ENCODE assay signal across 16 cellular contexts in the genomic region with DNA sequence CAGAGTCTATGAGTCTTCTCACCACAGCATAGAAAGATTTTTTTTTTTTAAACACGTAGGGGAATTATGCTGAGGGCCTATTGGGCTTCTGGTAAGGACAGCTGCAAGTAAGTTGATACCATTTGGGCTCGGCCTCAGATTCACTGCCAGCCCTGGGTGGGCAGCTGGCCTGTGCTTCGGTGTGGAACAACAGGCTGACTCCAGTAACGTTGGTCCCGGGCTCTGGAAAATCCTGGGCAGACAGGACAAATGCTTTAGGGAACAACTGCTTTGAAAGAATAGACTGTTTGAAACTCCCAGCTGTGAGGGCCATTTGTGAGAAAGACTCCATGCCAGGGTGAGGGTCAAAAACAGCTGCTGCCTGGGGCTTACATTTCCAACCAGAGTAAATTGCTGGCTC.
DNase-seq lines count a peak whose midpoint lies in the region; ATAC-seq and TF ChIP-seq lines count a peak whose summit lies in the region.
"Had no signal": no experiment of that assay in that cellular context is flagged by ENCODE, and none has a peak within 500 bp of the region (broad histone marks: within the 10 kb centered on the region; RNA-seq: fewer than 3 reads in every experiment).

No MANE protein-coding gene starts in this region.

- ATAC-seq in heart left ventricle (peak; percentile 81 to 98 (median 94)), GM18502 (IDR thresholded peaks at IDR 0.05; ENCODE audit: poor library complexity, unreplicated experiment) (no peak)
- ATAC-seq: stimulated activated naive B cell treated with anti-CD40 and anti-IgM and Interleukin-4, amounts not matched to agents 10 μg/mL and 1 μg/mL and 100 μg/mL, for 72 hours had no signal

- no peak overlapping the region for H4K8ac ChIP-seq in H9 (replicated peaks; ENCODE audit: insufficient read length, low read depth, low read length)

- H3K4me2 ChIP-seq in H9 (ENCODE audit: insufficient read depth, insufficient read length, low read length): no peak overlapping the region

- peaks cover 19 to 24% of the 10 kb centered on the region in 2 experiments for H3K4me1 Mint-ChIP-seq in H9

- no peaks in the 10 kb centered on the region for H3K9me3 ChIP-seq in H9 (ENCODE audit: control insufficient read depth, low read depth, low read length)
- no peaks in the 10 kb centered on the region for H3K9me3 ChIP-seq in SJCRH30 (replicated peaks)
- H3K9me3 ChIP-seq in heart left ventricle: no peaks in the 10 kb centered on the region

- H2BK120ac ChIP-seq in H9 (ENCODE audit: low read depth, low read length, poor library complexity, severe bottlenecking): no peak overlapping the region

- H3K14ac ChIP-seq in H9 (ENCODE audit: insufficient read depth, low read length): no peak overlapping the region

- H3K36me3 Mint-ChIP-seq in H9 (ENCODE audit: insufficient read depth in 1 of 3, low read depth in 3 of 3): no peaks in the 10 kb centered on the region
- H3K36me3 Mint-ChIP-seq: activated naive CD8-positive, alpha-beta T cell treated with anti-CD3 and anti-CD28 coated beads, Interleukin-2, amount 10 ng/mL, durations not matched to agents 7 days and 5 days had no signal

- no peaks in the 10 kb centered on the region for H4K20me1 ChIP-seq in H9 (ENCODE audit: control insufficient read depth, insufficient read depth, insufficient read length)

- no peak for TF ChIP-seq POLR2A in heart left ventricle (IDR thresholded peaks at IDR 0.05)

- no peak overlapping the region for H3K23ac ChIP-seq in H9 (ENCODE audit: insufficient read length, low read depth, low read length)

- no peak overlapping the region for H2BK5ac ChIP-seq in H9 (ENCODE audit: insufficient read length, low read length)

- no peak overlapping the region for H3K4me3 Mint-ChIP-seq in H9
- H3K4me3 Mint-ChIP-seq: activated naive CD8-positive, alpha-beta T cell treated with anti-CD3 and anti-CD28 coated beads, Interleukin-2, amount 10 ng/mL, durations not matched to agents 7 days and 5 days; B cell; stimulated activated naive B cell treated with anti-CD40 and anti-IgM and Interleukin-4, amounts not matched to agents 10 μg/mL and 1 μg/mL and 100 μg/mL, for 72 hours had no signal

- no peak overlapping the region for H2AK5ac ChIP-seq in H9 (ENCODE audit: insufficient read length, low read length)

- H4K5ac ChIP-seq in H9 (ENCODE audit: insufficient read length, low read depth, low read length): no peak overlapping the region

- H3T11ph ChIP-seq in H9 (ENCODE audit: low read length): no peak overlapping the region

- no peak overlapping the region for H2BK15ac ChIP-seq in H9 (ENCODE audit: low read depth, low read length)

- no peaks in the 10 kb centered on the region for H3K23me2 ChIP-seq in H9 (ENCODE audit: insufficient read length, low read depth, low read length, poor library complexity, severe bottlenecking)

- no peaks in the 10 kb centered on the region for H3K79me1 ChIP-seq in H9 (ENCODE audit: insufficient read depth, low read depth, low read length, poor library complexity, severe bottlenecking)

- H3K18ac ChIP-seq in H9 (ENCODE audit: insufficient read length, low read depth, low read length): no peak overlapping the region

- H3K27ac ChIP-seq in H9 (ENCODE audit: insufficient read length, low read depth, low read length): no peak overlapping the region
- peak overlapping the region; percentile 86 for H3K27ac ChIP-seq in SJCRH30
- peak overlapping the region in 11 of 12 donors; percentile 3 to 80 (median 68) for H3K27ac ChIP-seq in heart left ventricle
- H3K27ac ChIP-seq in rectal smooth muscle tissue (ENCODE audit: low read depth, low read length): peak overlapping the region; percentile 52

- intact Hi-C loops in heart left ventricle (cut with DNase I): loop anchor here in 2 of 10 donors (10.0 kb wide), 2 partner anchors 196 to 324 kb away; no protein-coding TSS in a partner anchor

- no peak overlapping the region for H3K56ac ChIP-seq in H9 (ENCODE audit: insufficient read length, low read depth, low read length)

- no peaks in the 10 kb centered on the region for H3K9me3 Mint-ChIP-seq in H9

- peak; percentile 45 for DNase-seq in H9
- DNase-seq in SJCRH30: peak; percentile 100
- peak; percentile 57 to 78 (median 75) for DNase-seq in heart left ventricle
- no peak for DNase-seq in activated CD4-positive, alpha-beta T cell treated with anti-CD3 and anti-CD28 coated beads, Interleukin-2, amount 50 U/mL, for 1 hour
- DNase-seq in SKM-1 treated with dmso at 0.1 percent for 144 hours (lab: John Stamatoyannopoulos, UW; ENCODE audit: unreplicated experiment): no peak
- DNase-seq in DMS114 treated with DMSO at 0.1 percent for 48 hours (lab: John Stamatoyannopoulos, UW; ENCODE audit: unreplicated experiment): no peak
- DNase-seq: activated CD8-positive, alpha-beta memory T cell treated with anti-CD3 and anti-CD28 coated beads, Interleukin-2, amount 50 U/mL, for 4 hours; activated naive CD8-positive, alpha-beta T cell treated with anti-CD3 and anti-CD28 coated beads, Interleukin-2, amount 10 ng/mL, durations not matched to agents 7 days and 5 days; GF-D8; Karpas-422; NCI-H2171 treated with DMSO at 0.1 percent for 48 hours; stimulated activated CD4-positive, alpha-beta T cell treated with anti-CD3 and anti-CD28 coated beads, Interleukin-4, amount 100 ng/mL, for 1 hour; stimulated activated naive B cell treated with anti-CD40 and anti-IgM and Interleukin-4, amounts not matched to agents 10 μg/mL and 1 μg/mL and 100 μg/mL, for 72 hours had no signal

- TF ChIP-seq CTCF in H9 (conservative IDR thresholded peaks at IDR 0.05) (no peak), heart left ventricle (IDR thresholded peaks at IDR 0.05) (no peak)

- no peaks in the 10 kb centered on the region for H3K27me3 ChIP-seq in H9 (ENCODE audit: insufficient read depth, low read length)
- no peaks in the 10 kb centered on the region for H3K27me3 ChIP-seq in SJCRH30
- H3K27me3 ChIP-seq in heart left ventricle: no peaks in the 10 kb centered on the region
- no peaks in the 10 kb centered on the region for H3K27me3 ChIP-seq in rectal smooth muscle tissue (ENCODE audit: control insufficient read depth, insufficient read depth, low read length)

- no peaks in the 10 kb centered on the region for H3K79me2 ChIP-seq in H9 (ENCODE audit: insufficient read depth, low read length)

- H3K27ac Mint-ChIP-seq in H9: 0 out of 7 replicates have a peak overlapping the region, but pooled peaks of 1 of the 3 experiments have one; percentile 11
- H3K27ac Mint-ChIP-seq: activated naive CD8-positive, alpha-beta T cell treated with anti-CD3 and anti-CD28 coated beads, Interleukin-2, amount 10 ng/mL, durations not matched to agents 7 days and 5 days; B cell; stimulated activated naive B cell treated with anti-CD40 and anti-IgM and Interleukin-4, amounts not matched to agents 10 μg/mL and 1 μg/mL and 100 μg/mL, for 72 hours had no signal

- WGBS in H9 (ENCODE audit: extremely low coverage, insufficient read length, low lambda C conversion rate): no CpG with 5 or more reads among the region's 5 CpGs
- WGBS in heart left ventricle, 4 donors: 28 to 45% (median 38%) methylated on average over 5 of the region's 5 CpGs

- H3K9ac ChIP-seq in H9 (ENCODE audit: extremely low read depth, insufficient read length, low read length) (no peak overlapping the region), rectal smooth muscle tissue (ENCODE audit: low read length) (no peak overlapping the region)

- no peak overlapping the region for H2AFZ ChIP-seq in H9 (ENCODE audit: low read length)

- H3K4ac ChIP-seq in H9 (ENCODE audit: low read depth, low read length): no peak overlapping the region

- H2BK20ac ChIP-seq in H9 (ENCODE audit: low read depth, low read length, poor library complexity, severe bottlenecking): no peak overlapping the region

- H3K27me3 Mint-ChIP-seq in H9 (ENCODE audit: low read depth): no peaks in the 10 kb centered on the region; the same call in 1 of the 2 replicates
- H3K27me3 Mint-ChIP-seq: B cell had no signal

- H3K4me1 ChIP-seq in H9 (ENCODE audit: insufficient read depth, low read length): no peaks in the 10 kb centered on the region
- H3K4me1 ChIP-seq in SJCRH30: peaks cover 59% of the 10 kb centered on the region
- peaks cover 0 to 28% (median 4%) of the 10 kb centered on the region in 12 donors for H3K4me1 ChIP-seq in heart left ventricle
- peaks cover 3% of the 10 kb centered on the region for H3K4me1 ChIP-seq in rectal smooth muscle tissue (ENCODE audit: control insufficient read depth, insufficient read depth, low read length)

- no peak overlapping the region for H3K4me3 ChIP-seq in SJCRH30
- no peak overlapping the region for H3K4me3 ChIP-seq in heart left ventricle
- no peak overlapping the region for H3K4me3 ChIP-seq in rectal smooth muscle tissue (ENCODE audit: low read length)

- no peak overlapping the region for H2BK12ac ChIP-seq in H9 (ENCODE audit: insufficient read length, low read depth, low read length)

- H3K36me3 ChIP-seq in SJCRH30: no peaks in the 10 kb centered on the region
- no peaks in the 10 kb centered on the region for H3K36me3 ChIP-seq in heart left ventricle
- no peaks in the 10 kb centered on the region for H3K36me3 ChIP-seq in rectal smooth muscle tissue (ENCODE audit: control insufficient read depth, insufficient read depth, low read length)

- H4K91ac ChIP-seq in H9 (ENCODE audit: insufficient read length, low read depth, low read length): no peak overlapping the region

Comparison
In these comparisons a context has a peak if more than half of its experiments do, and no peak if none do; other contexts are left out.
1. DNase-seq: peak in H9 (single experiment), SJCRH30 (2 of 2) and heart left ventricle (5 of 5); none in activated CD4-positive, alpha-beta T cell treated with anti-CD3 and anti-CD28 coated beads, Interleukin-2, amount 50 U/mL, for 1 hour (single experiment), SKM-1 treated with dmso at 0.1 percent for 144 hours (single experiment) and DMS114 treated with DMSO at 0.1 percent for 48 hours (single experiment).